ENCODE assay signal across 21 cellular contexts in the genomic region with DNA sequence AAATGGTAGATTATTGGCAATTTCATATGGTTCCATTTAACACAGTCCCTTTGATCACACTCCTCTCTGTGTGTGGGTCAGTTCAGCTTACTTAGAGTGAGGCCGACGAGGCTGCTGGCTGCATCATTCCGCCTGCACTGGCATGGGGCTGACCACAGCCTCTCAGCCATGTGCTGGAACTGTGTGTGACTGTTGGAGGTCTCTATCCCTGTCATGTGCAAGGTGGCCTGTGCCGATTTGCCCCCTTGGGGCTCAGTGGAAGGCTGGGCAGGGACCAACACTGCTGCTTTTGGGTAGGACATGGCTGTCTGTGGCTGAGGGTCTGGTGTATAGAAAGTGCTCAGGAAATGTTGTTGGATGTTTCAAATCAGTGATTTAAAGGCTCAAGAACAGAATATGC.
DNase-seq lines count a peak whose midpoint lies in the region; ATAC-seq and TF ChIP-seq lines count a peak whose summit lies in the region.
"Had no signal": no experiment of that assay in that cellular context is flagged by ENCODE, and none has a peak within 500 bp of the region (broad histone marks: within the 10 kb centered on the region; RNA-seq: fewer than 3 reads in every experiment).

No MANE protein-coding gene starts in this region.

- no peak for TF ChIP-seq EP300 in sigmoid colon (IDR thresholded peaks at IDR 0.05)

- H3K56ac ChIP-seq in H9 (ENCODE audit: insufficient read length, low read depth, low read length) = no peak overlapping the region

- no peaks in the 10 kb centered on the region for H4K20me1 ChIP-seq in H9 (ENCODE audit: control insufficient read depth, insufficient read depth, insufficient read length)

- peaks cover 0 to 4% (median 2%) of the 10 kb centered on the region in 3 donors for H3K27me3 Mint-ChIP-seq in CD14-positive monocyte (ENCODE audit: low read depth in 3 of 3)
- peaks cover 2% of the 10 kb centered on the region; the same call in 1 of the 2 replicates for H3K27me3 Mint-ChIP-seq in H9 (ENCODE audit: low read depth)

- no peaks in the 10 kb centered on the region for H3K36me3 ChIP-seq in sigmoid colon
- H3K36me3 ChIP-seq: MG63, SJSA1 had no signal

- H3T11ph ChIP-seq in H9 (ENCODE audit: low read length) = no peak overlapping the region

- no peak overlapping the region for H3K4me3 ChIP-seq in sigmoid colon
- H3K4me3 ChIP-seq: K562, MG63, PC-9, SJSA1 had no signal

- H3K9me3 Mint-ChIP-seq in CD14-positive monocyte (peaks cover 0 to 3% (median 0%) of the 10 kb centered on the region in 7 donors), H9 (no peaks in the 10 kb centered on the region)

- H3K4me3 Mint-ChIP-seq in CD14-positive monocyte = no peak overlapping the region
- H3K4me3 Mint-ChIP-seq in H9 = no peak overlapping the region
- H3K4me3 Mint-ChIP-seq: B cell had no signal

- 0 out of 2 replicates have a peak, but pooled peaks cover 1% of the 10 kb centered on the region for H3K4me1 ChIP-seq in H9 (ENCODE audit: insufficient read depth, low read length)
- H3K4me1 ChIP-seq in sigmoid colon = no peaks in the 10 kb centered on the region
- no peaks in the 10 kb centered on the region for H3K4me1 ChIP-seq in foreskin keratinocyte
- H3K4me1 ChIP-seq: SJSA1 had no signal

- no peak overlapping the region for H2BK120ac ChIP-seq in H9 (ENCODE audit: low read depth, low read length, poor library complexity, severe bottlenecking)

- no peak overlapping the region for H3K4me2 ChIP-seq in H9 (ENCODE audit: insufficient read depth, insufficient read length, low read length)
- H3K4me2 ChIP-seq: PC-9 had no signal

- H3K27ac Mint-ChIP-seq in CD14-positive monocyte (no peak overlapping the region), H9 (no peak overlapping the region)
- H3K27ac Mint-ChIP-seq: B cell had no signal

- H3K79me2 ChIP-seq in H9 (ENCODE audit: insufficient read depth, low read length) = no peaks in the 10 kb centered on the region

- no peak overlapping the region for H4K8ac ChIP-seq in H9 (replicated peaks; ENCODE audit: insufficient read length, low read depth, low read length)

- no peaks in the 10 kb centered on the region for H3K23me2 ChIP-seq in H9 (ENCODE audit: insufficient read length, low read depth, low read length, poor library complexity, severe bottlenecking)

- no peak overlapping the region for H2AK5ac ChIP-seq in H9 (ENCODE audit: insufficient read length, low read length)

- intact Hi-C loops in CD14-positive monocyte (cut with micrococcal nuclease) = no loop called here
- intact Hi-C loops in sigmoid colon (cut with DNase I) = no loop called here

- H2BK20ac ChIP-seq in H9 (ENCODE audit: low read depth, low read length, poor library complexity, severe bottlenecking) = no peak overlapping the region

- H3K4me1 Mint-ChIP-seq in CD14-positive monocyte = no peaks in the 10 kb centered on the region
- H3K4me1 Mint-ChIP-seq in H9 = peaks cover 22 to 23% of the 10 kb centered on the region in 2 experiments

- no peak overlapping the region for H2BK15ac ChIP-seq in H9 (ENCODE audit: low read depth, low read length)

- no peak overlapping the region for H3K4ac ChIP-seq in H9 (ENCODE audit: low read depth, low read length)

- H3K27ac ChIP-seq in H9 (ENCODE audit: insufficient read length, low read depth, low read length) = no peak overlapping the region
- no peak overlapping the region for H3K27ac ChIP-seq in sigmoid colon
- H3K27ac ChIP-seq in foreskin keratinocyte = no peak overlapping the region
- H3K27ac ChIP-seq: PC-9, SJSA1 had no signal

- DNase-seq in CD14-positive monocyte (ENCODE audit: low spot score) (peak; percentile 14), H9 (peak; percentile 5), mesenteric fat pad (ENCODE audit: low spot score) (peak; percentile 26), sigmoid colon (peak; percentile 25), foreskin keratinocyte (no peak), DMS79 treated with DMSO at 0.1 percent for 48 hours (lab: John Stamatoyannopoulos, UW) (no peak), NCI-H1436 (lab: John Stamatoyannopoulos, UW) (no peak)
- DNase-seq: Calu3, GOT3, HCEC 1CT, MG63, NCI-H1105 treated with DMSO at 0.1 percent for 48 hours, NCI-H1694, NCI-H2029 treated with DMSO at 0.1 percent for 48 hours, NCI-H446 treated with DMSO at 0.1 percent for 48 hours, NCI-H526 treated with DMSO at 0.1 percent for 48 hours, PC-9 had no signal

- H3K36me3 Mint-ChIP-seq in CD14-positive monocyte (no peaks in the 10 kb centered on the region), H9 (ENCODE audit: insufficient read depth in 1 of 3, low read depth in 3 of 3) (no peaks in the 10 kb centered on the region; a peak in 1 of 7 replicates)

- no peak for ATAC-seq in foreskin keratinocyte
- ATAC-seq: K562, Right ventricle myocardium inferior had no signal

- WGBS in H9 (ENCODE audit: extremely low coverage, insufficient read length, low lambda C conversion rate) = no CpG with 5 or more reads among the region's 4 CpGs
- 77 to 86% methylated on average over 4 of the region's 4 CpGs for WGBS in sigmoid colon, 2 donors

- no peaks in the 10 kb centered on the region for H3K9me3 ChIP-seq in H9 (ENCODE audit: control insufficient read depth, low read depth, low read length)
- no peaks in the 10 kb centered on the region for H3K9me3 ChIP-seq in sigmoid colon
- H3K9me3 ChIP-seq: MG63, SJSA1 had no signal

- TF ChIP-seq CTCF in CD14-positive monocyte (IDR thresholded peaks at IDR 0.05) = no peak
- TF ChIP-seq CTCF in H9 (conservative IDR thresholded peaks at IDR 0.05) = no peak
- TF ChIP-seq CTCF in sigmoid colon (IDR thresholded peaks at IDR 0.05) = no peak
- no peak for TF ChIP-seq CTCF in foreskin keratinocyte (conservative IDR thresholded peaks at IDR 0.05)

- H3K79me1 ChIP-seq in H9 (ENCODE audit: insufficient read depth, low read depth, low read length, poor library complexity, severe bottlenecking) = no peaks in the 10 kb centered on the region

- H3K27me3 ChIP-seq in H9 (ENCODE audit: insufficient read depth, low read length) = no peaks in the 10 kb centered on the region
- H3K27me3 ChIP-seq in sigmoid colon = no peaks in the 10 kb centered on the region
- H3K27me3 ChIP-seq in foreskin keratinocyte = peaks cover 6% of the 10 kb centered on the region
- H3K27me3 ChIP-seq: MG63 had no signal

- no peak overlapping the region for H2BK5ac ChIP-seq in H9 (ENCODE audit: insufficient read length, low read length)

- H4K5ac ChIP-seq in H9 (ENCODE audit: insufficient read length, low read depth, low read length) = no peak overlapping the region

- no peak overlapping the region for H3K9ac ChIP-seq in H9 (ENCODE audit: extremely low read depth, insufficient read length, low read length)

- no peak overlapping the region for H2AFZ ChIP-seq in H9 (ENCODE audit: low read length)
- H2AFZ ChIP-seq: PC-9 had no signal

- H3K23ac ChIP-seq in H9 (ENCODE audit: insufficient read length, low read depth, low read length) = no peak overlapping the region

- H3K18ac ChIP-seq in H9 (ENCODE audit: insufficient read length, low read depth, low read length) = no peak overlapping the region

- H4K91ac ChIP-seq in H9 (ENCODE audit: insufficient read length, low read depth, low read length) = no peak overlapping the region

- H2BK12ac ChIP-seq in H9 (ENCODE audit: insufficient read length, low read depth, low read length) = no peak overlapping the region

- no peak for TF ChIP-seq POLR2A in sigmoid colon (IDR thresholded peaks at IDR 0.05)

- no peak overlapping the region for H3K14ac ChIP-seq in H9 (ENCODE audit: insufficient read depth, low read length)

Comparison
In these comparisons a context has a peak if more than half of its experiments do, and no peak if none do; other contexts are left out.
1. DNase-seq: peak in CD14-positive monocyte (single experiment), H9 (single experiment), mesenteric fat pad (single experiment) and sigmoid colon (single experiment); none in foreskin keratinocyte (0 of 2), DMS79 treated with DMSO at 0.1 percent for 48 hours (single experiment) and NCI-H1436 (single experiment).